ENCODE assay signal across 23 cellular contexts in genomic region chr19:991932-992669, GRCh38. TPM values are rescaled to one million over a fixed set of nuclear protein-coding genes. Genes with fewer than 3 reads are reported as not detected.
A peak's percentile ranks its signal among the peaks of the same experiment; 100 is the strongest.
DNase-seq lines count a peak whose midpoint lies in the region; ATAC-seq, FAIRE-seq and TF ChIP-seq lines count a peak whose summit lies in the region.
"Had no signal": no experiment of that assay in that cellular context is flagged by ENCODE, and none has a peak within 500 bp of the region (broad histone marks: within the 10 kb centered on the region; RNA-seq: fewer than 3 reads in every experiment).

No MANE protein-coding gene starts in this region.

- TF ChIP-seq RAD21 in HepG2 (CRISPR knock-in tag; IDR thresholded peaks at IDR 0.05) = no peak

- ATAC-seq in HepG2 = no peak
- no peak for ATAC-seq in right lobe of liver
- no peak for ATAC-seq in mucosa of descending colon

- H4K20me1 ChIP-seq in HepG2 (ENCODE audit: insufficient read depth, low read length) = peaks cover 6% of the 10 kb centered on the region; the same call in 1 of the 2 replicates

- H3K4me2 ChIP-seq in HepG2 (ENCODE audit: low read depth, low read length) = no peak overlapping the region
- H3K4me2 ChIP-seq: BLaER1, SK-N-SH had no signal

- over 99% methylated on average over 24 of the region's 42 CpGs for WGBS in HepG2 (ENCODE audit: low lambda C conversion rate)
- WGBS in right lobe of liver (ENCODE audit: insufficient coverage, low coverage, low lambda C conversion rate, missing lambda C conversion rate) = no CpG with 5 or more reads among the region's 42 CpGs

- H3K4me3 ChIP-seq in HepG2 (replicated peaks in 1 of 3; ENCODE audit: insufficient read depth in 1 of 3, low read depth in 2 of 3, low read length in 3 of 3) (no peak overlapping the region), right lobe of liver (no peak overlapping the region), mucosa of descending colon (no peak overlapping the region), tibial artery (no peak overlapping the region)
- H3K4me3 ChIP-seq: BLaER1 had no signal

- no peak overlapping the region for H3K27ac Mint-ChIP-seq in activated T-helper 1 cell treated with anti-CD3 and anti-CD28 coated beads, Interleukin-12 subunit alpha, Interleukin-12 subunit beta, Interleukin-2, Interleukin-4 antibody, amounts not matched to agents 30 ng/mL and 10 ng/mL and 1 ng/mL, durations not matched to agents 14 hours and 24 hours and 36 hours

- no peak overlapping the region for H3K4me3 Mint-ChIP-seq in activated T-helper 1 cell treated with anti-CD3 and anti-CD28 coated beads, Interleukin-12 subunit alpha, Interleukin-12 subunit beta, Interleukin-2, Interleukin-4 antibody, amounts not matched to agents 30 ng/mL and 10 ng/mL and 1 ng/mL, durations not matched to agents 14 hours and 24 hours and 36 hours
- H3K4me3 Mint-ChIP-seq: CD4-positive, alpha-beta memory T cell had no signal

- no peaks in the 10 kb centered on the region for H3K9me3 Mint-ChIP-seq in activated T-helper 1 cell treated with anti-CD3 and anti-CD28 coated beads, Interleukin-12 subunit alpha, Interleukin-12 subunit beta, Interleukin-2, Interleukin-4 antibody, amounts not matched to agents 30 ng/mL and 10 ng/mL and 1 ng/mL, durations not matched to agents 14 hours and 24 hours and 36 hours
- H3K9me3 Mint-ChIP-seq: CD4-positive, alpha-beta memory T cell had no signal

- peak overlapping the region; percentile 86 for H3K27ac ChIP-seq in HepG2 (ENCODE audit: extremely low read length, insufficient read depth, low read length)
- H3K27ac ChIP-seq in right lobe of liver = peak overlapping the region in 1 of 3 donors; percentile 91
- H3K27ac ChIP-seq in RWPE1 = peak overlapping the region; percentile 51
- H3K27ac ChIP-seq in tibial artery = no peak overlapping the region
- H3K27ac ChIP-seq: BLaER1, HL-60 had no signal

- CTCF ChIA-PET in HepG2 (lab: Yijun Ruan, JAX; ENCODE audit: low intra/inter-chr PET ratio, low total read pairs) = no interaction called here
- CTCF ChIA-PET in RWPE1 (lab: Yijun Ruan, JAX) = no interaction called here

- intact Hi-C loops in HepG2 (cut with micrococcal nuclease; ENCODE audit: unreplicated experiment) = loop anchor here (10.0 kb wide), 1 partner anchor 207 kb away; no protein-coding TSS in a partner anchor
- intact Hi-C loops in right lobe of liver (cut with DNase I) = loop anchor here in 1 of 2 donors (10.0 kb wide), 1 partner anchor 137 kb away; the partner anchor contains the start of genes CFD and ELANE
- intact Hi-C loops in mucosa of descending colon (cut with DNase I, micrococcal nuclease) = no loop called here
- intact Hi-C loops in head of caudate nucleus (cut with DNase I) = no loop called here
- intact Hi-C loops in activated T-helper 1 cell treated with anti-CD3 and anti-CD28 coated beads, Interleukin-12 subunit alpha, Interleukin-12 subunit beta, Interleukin-2, Interleukin-4 antibody, amounts not matched to agents 30 ng/mL and 10 ng/mL and 1 ng/mL, durations not matched to agents 14 hours and 24 hours and 36 hours (cut with micrococcal nuclease) = loop anchor here (1.0 kb wide), 2 partner anchors 71 to 130 kb away; no protein-coding TSS in a partner anchor
- intact Hi-C loops in tibial artery (cut with DNase I; ENCODE audit: low total_unique reads) = no loop called here

- peaks cover 15 to 29% of the 10 kb centered on the region in 2 experiments for H3K36me3 ChIP-seq in HepG2 (replicated peaks in 1 of 2; ENCODE audit: control insufficient read depth in 1 of 2, insufficient read depth in 2 of 2, low read length in 2 of 2)
- H3K36me3 ChIP-seq in right lobe of liver = no peaks in the 10 kb centered on the region
- no peaks in the 10 kb centered on the region for H3K36me3 ChIP-seq in mucosa of descending colon (ENCODE audit: low read depth)
- H3K36me3 ChIP-seq in tibial artery = peaks cover 42 to 75% (median 59%) of the 10 kb centered on the region in 3 donors

- peaks cover 39% of the 10 kb centered on the region for H3K4me1 ChIP-seq in HepG2 (ENCODE audit: insufficient read depth, low read length)
- peaks cover 0 to 44% (median 7%) of the 10 kb centered on the region in 4 donors for H3K4me1 ChIP-seq in right lobe of liver
- peaks cover 9% of the 10 kb centered on the region for H3K4me1 ChIP-seq in mucosa of descending colon (ENCODE audit: low read depth)
- peaks cover 0 to 12% (median 6%) of the 10 kb centered on the region in 4 donors for H3K4me1 ChIP-seq in tibial artery

- no peak for TF ChIP-seq POLR2A in HepG2 (IDR thresholded peaks at IDR 0.05; ENCODE audit: insufficient read depth in 1 of 2, low read depth in 2 of 2, low read length in 2 of 2)
- TF ChIP-seq POLR2A in right lobe of liver (IDR thresholded peaks at IDR 0.05) = no peak

- DNase-seq in HepG2 (ENCODE audit: low spot score) = no peak
- DNase-seq in right lobe of liver = no peak
- no peak for DNase-seq in RWPE1 (ENCODE audit: low spot score)
- peak in 2 of 3 donors; percentile 44 to 57 for DNase-seq in mucosa of descending colon
- no peak for DNase-seq in head of caudate nucleus
- no peak for DNase-seq in activated T-helper 1 cell treated with anti-CD3 and anti-CD28 coated beads, Interleukin-12 subunit alpha, Interleukin-12 subunit beta, Interleukin-2, Interleukin-4 antibody, amounts not matched to agents 30 ng/mL and 10 ng/mL and 1 ng/mL, durations not matched to agents 14 hours and 24 hours and 36 hours (ENCODE audit: low spot score)
- no peak for DNase-seq in tibial artery
- DNase-seq: GDM1, NCI-H1092 treated with DMSO at 0.1 percent for 48 hours, NCI-H1436 treated with DMSO at 0.1 percent for 48 hours, NCI-H187 treated with DMSO at 0.1 percent for 48 hours, NCI-H2171 treated with DMSO at 0.1 percent for 48 hours, NCI-H345, NCI-H524 treated with DMSO at 0.1 percent for 48 hours, NCI-H774 had no signal

- H3K79me2 ChIP-seq in HepG2 (ENCODE audit: insufficient read depth, low read length) = no peaks in the 10 kb centered on the region

- TF ChIP-seq EP300 in HepG2 (IDR thresholded peaks at IDR 0.05; ENCODE audit: low read depth in 2 of 2, low read length in 2 of 2) (no peak), HepG2 (CRISPR knock-in tag; IDR thresholded peaks at IDR 0.05; ENCODE audit: borderline replicate concordance) (no peak)

- peaks cover 9% of the 10 kb centered on the region for H3K27me3 Mint-ChIP-seq in activated T-helper 1 cell treated with anti-CD3 and anti-CD28 coated beads, Interleukin-12 subunit alpha, Interleukin-12 subunit beta, Interleukin-2, Interleukin-4 antibody, amounts not matched to agents 30 ng/mL and 10 ng/mL and 1 ng/mL, durations not matched to agents 14 hours and 24 hours and 36 hours (ENCODE audit: insufficient read depth)

- no peaks in the 10 kb centered on the region for H3K27me3 ChIP-seq in HepG2 (ENCODE audit: control insufficient read depth in 1 of 2, insufficient read depth in 2 of 2, low read length in 2 of 2)
- H3K27me3 ChIP-seq in right lobe of liver = no peaks in the 10 kb centered on the region
- peaks cover 0 to 49% of the 10 kb centered on the region in 2 donors for H3K27me3 ChIP-seq in tibial artery

- no TSS peak for BruUV-seq in HepG2 (replicated peaks; lab: Mats Ljungman, UMichigan)

- peak overlapping the region; percentile 41; the same call in 1 of the 2 replicates for H3K9ac ChIP-seq in HepG2 (ENCODE audit: insufficient read depth, low read depth, low read length)
- H3K9ac ChIP-seq: BLaER1, SK-N-SH had no signal

- H3K36me3 Mint-ChIP-seq in activated T-helper 1 cell treated with anti-CD3 and anti-CD28 coated beads, Interleukin-12 subunit alpha, Interleukin-12 subunit beta, Interleukin-2, Interleukin-4 antibody, amounts not matched to agents 30 ng/mL and 10 ng/mL and 1 ng/mL, durations not matched to agents 14 hours and 24 hours and 36 hours (ENCODE audit: low read depth) = peaks cover 9% of the 10 kb centered on the region

- FAIRE-seq in HepG2 (lab: Jason Lieb, UNC) = no peak
- FAIRE-seq: RCC 7860 had no signal

- TF ChIP-seq CTCF in HepG2 (CRISPR knock-in tag; IDR thresholded peaks at IDR 0.05) = no peak
- no peak for TF ChIP-seq CTCF in right lobe of liver (IDR thresholded peaks at IDR 0.05)
- no peak for TF ChIP-seq CTCF in RWPE1 (conservative IDR thresholded peaks at IDR 0.05; ENCODE audit: low read depth)
- TF ChIP-seq CTCF in mucosa of descending colon (IDR thresholded peaks at IDR 0.05) = no peak
- no peak for TF ChIP-seq CTCF in tibial artery (IDR thresholded peaks at IDR 0.05)

- H3K4me1 Mint-ChIP-seq in activated T-helper 1 cell treated with anti-CD3 and anti-CD28 coated beads, Interleukin-12 subunit alpha, Interleukin-12 subunit beta, Interleukin-2, Interleukin-4 antibody, amounts not matched to agents 30 ng/mL and 10 ng/mL and 1 ng/mL, durations not matched to agents 14 hours and 24 hours and 36 hours (ENCODE audit: low read depth) = no peaks in the 10 kb centered on the region

- H3K9me3 ChIP-seq in HepG2 (ENCODE audit: low read length) = no peaks in the 10 kb centered on the region
- no peaks in the 10 kb centered on the region for H3K9me3 ChIP-seq in right lobe of liver
- H3K9me3 ChIP-seq in mucosa of descending colon = no peaks in the 10 kb centered on the region
- H3K9me3 ChIP-seq in tibial artery = no peaks in the 10 kb centered on the region
- H3K9me3 ChIP-seq: BLaER1, Caco-2, SK-N-SH had no signal

- in situ Hi-C loops in HepG2 (cut with HindIII; ENCODE audit: extremely low pct_ligation_motif_present, low pct_unique_long_range_greater_than_20kb) = no loop called here

- no peak overlapping the region for H2AFZ ChIP-seq in HepG2 (ENCODE audit: low read length)

- POLR2A ChIA-PET in HepG2 (lab: Yijun Ruan, JAX) = interaction anchor here (2.2 kb wide), 1 partner anchor 8 kb away, joined by 14 read pairs; the partner anchor contains the start of gene WDR18
- POLR2A ChIA-PET in RWPE1 (lab: Yijun Ruan, JAX; ENCODE audit: low non-redundant PET) = no interaction called here

RNA-seq across cellular contexts. Expression of gene WDR18, which starts 8.0 kb away (rescaled TPM):
- total RNA-seq in HepG2 (2016; rRNA removed; fragmentation: Illumina TruSeq; extraction: Trizol) (47.6 and 49.7 TPM in 2 replicates), right lobe of liver (10 to 100 TPM; 19.0 to 56.2 (median 29.7) TPM), mucosa of descending colon (10 to 100 TPM; 23.8 to 42.0 (median 33.0) TPM)
- 26.1 and 29.1 TPM in 2 replicates for total RNA-seq in HepG2 (2016; cell fraction: cytosol; rRNA removed; fragmentation: Illumina TruSeq; extraction: Trizol; ENCODE audit: low read depth)
- 48.0 and 48.9 TPM in 2 replicates for total RNA-seq in HepG2 (2016; cell fraction: insoluble cytoplasmic fraction; rRNA removed; fragmentation: Illumina TruSeq; extraction: Trizol)
- total RNA-seq in HepG2 (2016; cell fraction: membrane; rRNA removed; fragmentation: Illumina TruSeq; extraction: Trizol) = 31.0 and 31.9 TPM in 2 replicates
- 29.6 and 30.6 TPM in 2 replicates for total RNA-seq in HepG2 (2016; cell fraction: nucleus; rRNA removed; fragmentation: Illumina TruSeq; extraction: Trizol)
- 36.4 and 44.6 TPM in 2 replicates for polyA plus RNA-seq in HepG2 (2011; rRNA removed)
- 25.5 and 56.5 TPM in 2 replicates for polyA plus RNA-seq in HepG2 (2011; cell fraction: cytosol; rRNA removed)
- polyA plus RNA-seq in HepG2 (2011; cell fraction: nucleus; rRNA removed) = 182 and 212 TPM in 2 replicates
- polyA plus RNA-seq in HepG2 (2012) = 32.8 and 36.1 TPM in 2 replicates
- polyA plus RNA-seq in HepG2 (2016; cell fraction: cytosol; fragmentation: Illumina TruSeq; extraction: Trizol; ENCODE audit: low read depth) = 33.6 and 34.5 TPM in 2 replicates
- 54.6 and 65.2 TPM in 2 replicates for polyA plus RNA-seq in HepG2 (2016; cell fraction: insoluble cytoplasmic fraction; fragmentation: Illumina TruSeq; extraction: Trizol; ENCODE audit: low read depth)
- polyA plus RNA-seq in HepG2 (2016; cell fraction: membrane; fragmentation: Illumina TruSeq; extraction: Trizol; ENCODE audit: low read depth) = 27.0 and 27.2 TPM in 2 replicates
- polyA plus RNA-seq in HepG2 (2016; cell fraction: nucleus; fragmentation: Illumina TruSeq; extraction: Trizol; ENCODE audit: insufficient read depth, low read depth) = 69.0 and 72.3 TPM in 2 replicates
- 59.9 and 104 TPM in 2 replicates for polyA minus RNA-seq in HepG2 (2011; rRNA and poly(A)+ RNA removed; ENCODE audit: low replicate concordance)
- 40.3 and 49.5 TPM in 2 replicates for polyA minus RNA-seq in HepG2 (2011; cell fraction: cytosol; rRNA and poly(A)+ RNA removed)
- 29.6 and 30.8 TPM in 2 replicates for polyA minus RNA-seq in HepG2 (2011; cell fraction: nucleus; rRNA and poly(A)+ RNA removed)
- total RNA-seq in activated T-helper 1 cell treated with anti-CD3 and anti-CD28 coated beads, Interleukin-12 subunit alpha, Interleukin-12 subunit beta, Interleukin-2, Interleukin-4 antibody, amounts not matched to agents 30 ng/mL and 10 ng/mL and 1 ng/mL, durations not matched to agents 14 hours and 24 hours and 36 hours = 105 and 108 TPM in 2 replicates

RNA-seq across cellular contexts. Expression of gene GRIN3B, which starts 8.1 kb away (rescaled TPM):
- total RNA-seq in HepG2 (2016; rRNA removed; fragmentation: Illumina TruSeq; extraction: Trizol) (0.07 TPM in 1 of 2 replicates, not detected in the other), right lobe of liver (under 1 TPM in 1 of 6 experiments, not detected in 5; 0.06 TPM), mucosa of descending colon (not detected)
- not detected in 2 replicates for total RNA-seq in HepG2 (2016; cell fraction: cytosol; rRNA removed; fragmentation: Illumina TruSeq; extraction: Trizol; ENCODE audit: low read depth)
- total RNA-seq in HepG2 (2016; cell fraction: insoluble cytoplasmic fraction; rRNA removed; fragmentation: Illumina TruSeq; extraction: Trizol) = 0.17 TPM in 1 of 2 replicates, not detected in the other
- not detected in 2 replicates for total RNA-seq in HepG2 (2016; cell fraction: membrane; rRNA removed; fragmentation: Illumina TruSeq; extraction: Trizol)
- 0.28 TPM in 1 of 2 replicates, not detected in the other for total RNA-seq in HepG2 (2016; cell fraction: nucleus; rRNA removed; fragmentation: Illumina TruSeq; extraction: Trizol)
- polyA plus RNA-seq in HepG2 (2011; rRNA removed) = 0.20 and 0.34 TPM in 2 replicates
- polyA plus RNA-seq in HepG2 (2011; cell fraction: cytosol; rRNA removed) = 0.15 and 0.47 TPM in 2 replicates
- polyA plus RNA-seq in HepG2 (2011; cell fraction: nucleus; rRNA removed) = 2.8 and 7.1 TPM in 2 replicates
- 0.23 and 0.28 TPM in 2 replicates for polyA plus RNA-seq in HepG2 (2012)
- polyA plus RNA-seq in HepG2 (2016; cell fraction: cytosol; fragmentation: Illumina TruSeq; extraction: Trizol; ENCODE audit: low read depth) = not detected in 2 replicates
- polyA plus RNA-seq in HepG2 (2016; cell fraction: insoluble cytoplasmic fraction; fragmentation: Illumina TruSeq; extraction: Trizol; ENCODE audit: low read depth) = not detected in 2 replicates
- polyA plus RNA-seq in HepG2 (2016; cell fraction: membrane; fragmentation: Illumina TruSeq; extraction: Trizol; ENCODE audit: low read depth) = not detected in 2 replicates
- 0.27 and 0.38 TPM in 2 replicates for polyA plus RNA-seq in HepG2 (2016; cell fraction: nucleus; fragmentation: Illumina TruSeq; extraction: Trizol; ENCODE audit: insufficient read depth, low read depth)
- 0.42 TPM in 1 of 2 replicates, not detected in the other for polyA minus RNA-seq in HepG2 (2011; rRNA and poly(A)+ RNA removed; ENCODE audit: low replicate concordance)
- polyA minus RNA-seq in HepG2 (2011; cell fraction: cytosol; rRNA and poly(A)+ RNA removed) = not detected in 2 replicates
- polyA minus RNA-seq in HepG2 (2011; cell fraction: nucleus; rRNA and poly(A)+ RNA removed) = 0.13 and 0.37 TPM in 2 replicates
- total RNA-seq in activated T-helper 1 cell treated with anti-CD3 and anti-CD28 coated beads, Interleukin-12 subunit alpha, Interleukin-12 subunit beta, Interleukin-2, Interleukin-4 antibody, amounts not matched to agents 30 ng/mL and 10 ng/mL and 1 ng/mL, durations not matched to agents 14 hours and 24 hours and 36 hours = not detected in 2 replicates
- total RNA-seq: A172; CD4-positive, alpha-beta memory T cell; H4 had no signal
- polyA plus RNA-seq: CD4-positive, alpha-beta memory T cell had no signal

RNA-seq across cellular contexts. Expression of gene TMEM259, which starts 28.8 kb away (rescaled TPM):
- total RNA-seq in HepG2 (2016; rRNA removed; fragmentation: Illumina TruSeq; extraction: Trizol) = 20.5 and 64.7 TPM in 2 replicates
- 30.1 and 37.5 TPM in 2 replicates for total RNA-seq in HepG2 (2016; cell fraction: cytosol; rRNA removed; fragmentation: Illumina TruSeq; extraction: Trizol; ENCODE audit: low read depth)
- total RNA-seq in HepG2 (2016; cell fraction: insoluble cytoplasmic fraction; rRNA removed; fragmentation: Illumina TruSeq; extraction: Trizol) = 17.1 and 68.9 TPM in 2 replicates
- total RNA-seq in HepG2 (2016; cell fraction: membrane; rRNA removed; fragmentation: Illumina TruSeq; extraction: Trizol) = 50.5 and 59.4 TPM in 2 replicates
- total RNA-seq in HepG2 (2016; cell fraction: nucleus; rRNA removed; fragmentation: Illumina TruSeq; extraction: Trizol) = 58.0 and 76.3 TPM in 2 replicates
- polyA plus RNA-seq in HepG2 (2011; rRNA removed) = 164 and 232 TPM in 2 replicates
- 108 and 161 TPM in 2 replicates for polyA plus RNA-seq in HepG2 (2011; cell fraction: cytosol; rRNA removed)
- 1,157 and 1,454 TPM in 2 replicates for polyA plus RNA-seq in HepG2 (2011; cell fraction: nucleus; rRNA removed)
- polyA plus RNA-seq in HepG2 (2012) = 55.1 and 79.6 TPM in 2 replicates
- 28.3 and 31.6 TPM in 2 replicates for polyA plus RNA-seq in HepG2 (2016; cell fraction: cytosol; fragmentation: Illumina TruSeq; extraction: Trizol; ENCODE audit: low read depth)
- 28.7 and 28.8 TPM in 2 replicates for polyA plus RNA-seq in HepG2 (2016; cell fraction: insoluble cytoplasmic fraction; fragmentation: Illumina TruSeq; extraction: Trizol; ENCODE audit: low read depth)
- polyA plus RNA-seq in HepG2 (2016; cell fraction: membrane; fragmentation: Illumina TruSeq; extraction: Trizol; ENCODE audit: low read depth) = 47.1 and 48.7 TPM in 2 replicates
- 234 and 238 TPM in 2 replicates for polyA plus RNA-seq in HepG2 (2016; cell fraction: nucleus; fragmentation: Illumina TruSeq; extraction: Trizol; ENCODE audit: insufficient read depth, low read depth)
- 129 and 199 TPM in 2 replicates for polyA minus RNA-seq in HepG2 (2011; rRNA and poly(A)+ RNA removed; ENCODE audit: low replicate concordance)
- 47.6 and 51.1 TPM in 2 replicates for polyA minus RNA-seq in HepG2 (2011; cell fraction: cytosol; rRNA and poly(A)+ RNA removed)
- polyA minus RNA-seq in HepG2 (2011; cell fraction: nucleus; rRNA and poly(A)+ RNA removed) = 58.8 and 65.8 TPM in 2 replicates
- total RNA-seq in right lobe of liver = 100 to 1,000 TPM in 2 of 6 experiments, 10 to 100 TPM in 4; 82.6 to 180 (median 93.2) TPM
- 100 to 1,000 TPM; 185 to 199 (median 190) TPM for total RNA-seq in mucosa of descending colon
- total RNA-seq in activated T-helper 1 cell treated with anti-CD3 and anti-CD28 coated beads, Interleukin-12 subunit alpha, Interleukin-12 subunit beta, Interleukin-2, Interleukin-4 antibody, amounts not matched to agents 30 ng/mL and 10 ng/mL and 1 ng/mL, durations not matched to agents 14 hours and 24 hours and 36 hours = 162 and 170 TPM in 2 replicates

RNA-seq across cellular contexts. Expression of gene RNU6-2, which starts 29.2 kb away (rescaled TPM):
- total RNA-seq in HepG2 (2016; rRNA removed; fragmentation: Illumina TruSeq; extraction: Trizol) (under 0.01 TPM in 1 of 2 replicates, not detected in the other), right lobe of liver (not detected), mucosa of descending colon (not detected)
- under 0.01 TPM in 2 replicates for total RNA-seq in HepG2 (2016; cell fraction: cytosol; rRNA removed; fragmentation: Illumina TruSeq; extraction: Trizol; ENCODE audit: low read depth)
- under 0.01 TPM in 1 of 2 replicates, not detected in the other for total RNA-seq in HepG2 (2016; cell fraction: insoluble cytoplasmic fraction; rRNA removed; fragmentation: Illumina TruSeq; extraction: Trizol)
- total RNA-seq in HepG2 (2016; cell fraction: membrane; rRNA removed; fragmentation: Illumina TruSeq; extraction: Trizol) = under 0.01 TPM in 1 of 2 replicates, not detected in the other
- total RNA-seq in HepG2 (2016; cell fraction: nucleus; rRNA removed; fragmentation: Illumina TruSeq; extraction: Trizol) = not detected in 2 replicates
- not detected in 2 replicates for polyA plus RNA-seq in HepG2 (2011; rRNA removed)
- polyA plus RNA-seq in HepG2 (2011; cell fraction: cytosol; rRNA removed) = not detected in 2 replicates
- polyA plus RNA-seq in HepG2 (2011; cell fraction: nucleus; rRNA removed) = not detected in 2 replicates
- not detected in 2 replicates for polyA plus RNA-seq in HepG2 (2012)
- polyA plus RNA-seq in HepG2 (2016; cell fraction: cytosol; fragmentation: Illumina TruSeq; extraction: Trizol; ENCODE audit: low read depth) = not detected in 2 replicates
- polyA plus RNA-seq in HepG2 (2016; cell fraction: insoluble cytoplasmic fraction; fragmentation: Illumina TruSeq; extraction: Trizol; ENCODE audit: low read depth) = not detected in 2 replicates
- not detected in 2 replicates for polyA plus RNA-seq in HepG2 (2016; cell fraction: membrane; fragmentation: Illumina TruSeq; extraction: Trizol; ENCODE audit: low read depth)
- not detected in 2 replicates for polyA plus RNA-seq in HepG2 (2016; cell fraction: nucleus; fragmentation: Illumina TruSeq; extraction: Trizol; ENCODE audit: insufficient read depth, low read depth)
- polyA minus RNA-seq in HepG2 (2011; rRNA and poly(A)+ RNA removed; ENCODE audit: low replicate concordance) = under 0.01 TPM in 1 of 2 replicates, not detected in the other
- under 0.01 TPM in 1 of 2 replicates, not detected in the other for polyA minus RNA-seq in HepG2 (2011; cell fraction: cytosol; rRNA and poly(A)+ RNA removed)
- polyA minus RNA-seq in HepG2 (2011; cell fraction: nucleus; rRNA and poly(A)+ RNA removed) = not detected in 2 replicates
- total RNA-seq in activated T-helper 1 cell treated with anti-CD3 and anti-CD28 coated beads, Interleukin-12 subunit alpha, Interleukin-12 subunit beta, Interleukin-2, Interleukin-4 antibody, amounts not matched to agents 30 ng/mL and 10 ng/mL and 1 ng/mL, durations not matched to agents 14 hours and 24 hours and 36 hours = not detected in 2 replicates
- total RNA-seq: A172; Caco-2; CD4-positive, alpha-beta memory T cell; H4 had no signal
- polyA plus RNA-seq: CD4-positive, alpha-beta memory T cell; SK-N-SH had no signal

RNA-seq across cellular contexts. Expression of gene CNN2, which starts 34.3 kb away (rescaled TPM):
- 70.0 and 84.5 TPM in 2 replicates for total RNA-seq in HepG2 (2016; rRNA removed; fragmentation: Illumina TruSeq; extraction: Trizol)
- total RNA-seq in HepG2 (2016; cell fraction: cytosol; rRNA removed; fragmentation: Illumina TruSeq; extraction: Trizol; ENCODE audit: low read depth) = 29.8 and 31.9 TPM in 2 replicates
- total RNA-seq in HepG2 (2016; cell fraction: insoluble cytoplasmic fraction; rRNA removed; fragmentation: Illumina TruSeq; extraction: Trizol) = 66.1 and 74.6 TPM in 2 replicates
- 70.9 and 77.3 TPM in 2 replicates for total RNA-seq in HepG2 (2016; cell fraction: membrane; rRNA removed; fragmentation: Illumina TruSeq; extraction: Trizol)
- total RNA-seq in HepG2 (2016; cell fraction: nucleus; rRNA removed; fragmentation: Illumina TruSeq; extraction: Trizol) = 37.1 and 39.3 TPM in 2 replicates
- polyA plus RNA-seq in HepG2 (2011; rRNA removed) = 58.1 and 63.6 TPM in 2 replicates
- 71.9 and 76.4 TPM in 2 replicates for polyA plus RNA-seq in HepG2 (2011; cell fraction: cytosol; rRNA removed)
- 59.2 and 73.6 TPM in 2 replicates for polyA plus RNA-seq in HepG2 (2011; cell fraction: nucleus; rRNA removed)
- 37.6 and 46.6 TPM in 2 replicates for polyA plus RNA-seq in HepG2 (2012)
- polyA plus RNA-seq in HepG2 (2016; cell fraction: cytosol; fragmentation: Illumina TruSeq; extraction: Trizol; ENCODE audit: low read depth) = 36.8 and 41.0 TPM in 2 replicates
- 82.0 and 114 TPM in 2 replicates for polyA plus RNA-seq in HepG2 (2016; cell fraction: insoluble cytoplasmic fraction; fragmentation: Illumina TruSeq; extraction: Trizol; ENCODE audit: low read depth)
- 75.2 and 79.7 TPM in 2 replicates for polyA plus RNA-seq in HepG2 (2016; cell fraction: membrane; fragmentation: Illumina TruSeq; extraction: Trizol; ENCODE audit: low read depth)
- 90.2 and 93.1 TPM in 2 replicates for polyA plus RNA-seq in HepG2 (2016; cell fraction: nucleus; fragmentation: Illumina TruSeq; extraction: Trizol; ENCODE audit: insufficient read depth, low read depth)
- 84.2 and 138 TPM in 2 replicates for polyA minus RNA-seq in HepG2 (2011; rRNA and poly(A)+ RNA removed; ENCODE audit: low replicate concordance)
- 122 and 138 TPM in 2 replicates for polyA minus RNA-seq in HepG2 (2011; cell fraction: cytosol; rRNA and poly(A)+ RNA removed)
- 21.5 and 28.6 TPM in 2 replicates for polyA minus RNA-seq in HepG2 (2011; cell fraction: nucleus; rRNA and poly(A)+ RNA removed)
- 10 to 100 TPM; 16.4 to 53.8 (median 22.2) TPM for total RNA-seq in right lobe of liver
- total RNA-seq in mucosa of descending colon = 10 to 100 TPM; 65.0 to 88.8 (median 84.7) TPM
- 112 and 114 TPM in 2 replicates for total RNA-seq in activated T-helper 1 cell treated with anti-CD3 and anti-CD28 coated beads, Interleukin-12 subunit alpha, Interleukin-12 subunit beta, Interleukin-2, Interleukin-4 antibody, amounts not matched to agents 30 ng/mL and 10 ng/mL and 1 ng/mL, durations not matched to agents 14 hours and 24 hours and 36 hours

Comparison
In these comparisons a context has a peak if more than half of its experiments do, and no peak if none do; other contexts are left out.
1. DNase-seq: peak in mucosa of descending colon (2 of 3); none in HepG2 (single experiment), right lobe of liver (0 of 3), RWPE1 (single experiment), head of caudate nucleus (0 of 42), activated T-helper 1 cell treated with anti-CD3 and anti-CD28 coated beads, Interleukin-12 subunit alpha, Interleukin-12 subunit beta, Interleukin-2, Interleukin-4 antibody, amounts not matched to agents 30 ng/mL and 10 ng/mL and 1 ng/mL, durations not matched to agents 14 hours and 24 hours and 36 hours (single experiment) and tibial artery (0 of 2).
2. H3K27ac ChIP-seq: peak in HepG2 (single experiment) and RWPE1 (single experiment); none in tibial artery (0 of 2).
3. intact Hi-C loops: an anchor here in HepG2 (10.0 kb wide) and activated T-helper 1 cell treated with anti-CD3 and anti-CD28 coated beads, Interleukin-12 subunit alpha, Interleukin-12 subunit beta, Interleukin-2, Interleukin-4 antibody, amounts not matched to agents 30 ng/mL and 10 ng/mL and 1 ng/mL, durations not matched to agents 14 hours and 24 hours and 36 hours (1.0 kb wide); none called in mucosa of descending colon, head of caudate nucleus and tibial artery.